Comparison of ENCODE assay signal across 2 cellular contexts in genomic region chr3:128418900-128419299, GRCh38.
TF ChIP-seq lines count a peak whose summit lies in the region.

No MANE protein-coding gene starts in this region.

TF ChIP-seq in HEK293, 187 proteins besides CTCF, POLR2A, EP300 and RAD21:
- TF ChIP-seq ZNF184 (tag by site-specific recombination; IDR thresholded peaks at IDR 0.05) (peak; percentile 98), ZNF341 (tag by site-specific recombination; IDR thresholded peaks at IDR 0.05; ENCODE audit: low read depth) (no peak)

TF ChIP-seq in K562, 482 proteins besides CTCF, POLR2A, EP300 and RAD21:
- TF ChIP-seq FOXA3 (CRISPR knock-in tag; conservative IDR thresholded peaks at IDR 0.05 in 1 of 2, IDR thresholded peaks at IDR 0.05 in 1 of 2) (no peak), TCFL5 (CRISPR knock-in tag; conservative IDR thresholded peaks at IDR 0.05) (no peak), PHF8 (IDR thresholded peaks at IDR 0.05; ENCODE audit: borderline replicate concordance, low read length) (no peak), ZNF23 (CRISPR knock-in tag; IDR thresholded peaks at IDR 0.05) (no peak), GTF2F1 (IDR thresholded peaks at IDR 0.05; ENCODE audit: low read depth, low read length) (no peak), HSF4 (CRISPR knock-in tag; IDR thresholded peaks at IDR 0.05; ENCODE audit: borderline replicate concordance) (no peak), ZNF274 (IDR thresholded peaks at IDR 0.05; ENCODE audit: borderline replicate concordance, low read depth, low read length) (no peak), ZNF444 (CRISPR knock-in tag; IDR thresholded peaks at IDR 0.05) (no peak), FOXP4 (CRISPR knock-in tag; IDR thresholded peaks at IDR 0.05; ENCODE audit: borderline replicate concordance) (no peak), ZNF174 (CRISPR knock-in tag; IDR thresholded peaks at IDR 0.05) (no peak), CC2D1A (IDR thresholded peaks at IDR 0.05) (no peak), ILK (tag; IDR thresholded peaks at IDR 0.05; ENCODE audit: borderline replicate concordance, low read depth) (no peak)
- TF ChIP-seq, protein P1, sequence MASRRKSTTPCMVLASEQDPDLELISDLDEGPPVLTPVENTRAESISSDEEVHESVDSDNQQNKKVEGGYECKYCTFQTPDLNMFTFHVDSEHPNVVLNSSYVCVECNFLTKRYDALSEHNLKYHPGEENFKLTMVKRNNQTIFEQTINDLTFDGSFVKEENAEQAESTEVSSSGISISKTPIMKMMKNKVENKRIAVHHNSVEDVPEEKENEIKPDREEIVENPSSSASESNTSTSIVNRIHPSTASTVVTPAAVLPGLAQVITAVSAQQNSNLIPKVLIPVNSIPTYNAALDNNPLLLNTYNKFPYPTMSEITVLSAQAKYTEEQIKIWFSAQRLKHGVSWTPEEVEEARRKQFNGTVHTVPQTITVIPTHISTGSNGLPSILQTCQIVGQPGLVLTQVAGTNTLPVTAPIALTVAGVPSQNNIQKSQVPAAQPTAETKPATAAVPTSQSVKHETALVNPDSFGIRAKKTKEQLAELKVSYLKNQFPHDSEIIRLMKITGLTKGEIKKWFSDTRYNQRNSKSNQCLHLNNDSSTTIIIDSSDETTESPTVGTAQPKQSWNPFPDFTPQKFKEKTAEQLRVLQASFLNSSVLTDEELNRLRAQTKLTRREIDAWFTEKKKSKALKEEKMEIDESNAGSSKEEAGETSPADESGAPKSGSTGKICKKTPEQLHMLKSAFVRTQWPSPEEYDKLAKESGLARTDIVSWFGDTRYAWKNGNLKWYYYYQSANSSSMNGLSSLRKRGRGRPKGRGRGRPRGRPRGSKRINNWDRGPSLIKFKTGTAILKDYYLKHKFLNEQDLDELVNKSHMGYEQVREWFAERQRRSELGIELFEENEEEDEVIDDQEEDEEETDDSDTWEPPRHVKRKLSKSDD (conservative IDR thresholded peaks at IDR 0.05; ENCODE audit: low read length), result no peak
- TF ChIP-seq, protein P2, sequence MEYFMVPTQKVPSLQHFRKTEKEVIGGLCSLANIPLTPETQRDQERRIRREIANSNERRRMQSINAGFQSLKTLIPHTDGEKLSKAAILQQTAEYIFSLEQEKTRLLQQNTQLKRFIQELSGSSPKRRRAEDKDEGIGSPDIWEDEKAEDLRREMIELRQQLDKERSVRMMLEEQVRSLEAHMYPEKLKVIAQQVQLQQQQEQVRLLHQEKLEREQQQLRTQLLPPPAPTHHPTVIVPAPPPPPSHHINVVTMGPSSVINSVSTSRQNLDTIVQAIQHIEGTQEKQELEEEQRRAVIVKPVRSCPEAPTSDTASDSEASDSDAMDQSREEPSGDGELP (CRISPR knock-in tag; IDR thresholded peaks at IDR 0.05; ENCODE audit: borderline replicate concordance), result no peak
